Comparison of ENCODE assay signal across 7 cellular contexts in the genomic region with DNA sequence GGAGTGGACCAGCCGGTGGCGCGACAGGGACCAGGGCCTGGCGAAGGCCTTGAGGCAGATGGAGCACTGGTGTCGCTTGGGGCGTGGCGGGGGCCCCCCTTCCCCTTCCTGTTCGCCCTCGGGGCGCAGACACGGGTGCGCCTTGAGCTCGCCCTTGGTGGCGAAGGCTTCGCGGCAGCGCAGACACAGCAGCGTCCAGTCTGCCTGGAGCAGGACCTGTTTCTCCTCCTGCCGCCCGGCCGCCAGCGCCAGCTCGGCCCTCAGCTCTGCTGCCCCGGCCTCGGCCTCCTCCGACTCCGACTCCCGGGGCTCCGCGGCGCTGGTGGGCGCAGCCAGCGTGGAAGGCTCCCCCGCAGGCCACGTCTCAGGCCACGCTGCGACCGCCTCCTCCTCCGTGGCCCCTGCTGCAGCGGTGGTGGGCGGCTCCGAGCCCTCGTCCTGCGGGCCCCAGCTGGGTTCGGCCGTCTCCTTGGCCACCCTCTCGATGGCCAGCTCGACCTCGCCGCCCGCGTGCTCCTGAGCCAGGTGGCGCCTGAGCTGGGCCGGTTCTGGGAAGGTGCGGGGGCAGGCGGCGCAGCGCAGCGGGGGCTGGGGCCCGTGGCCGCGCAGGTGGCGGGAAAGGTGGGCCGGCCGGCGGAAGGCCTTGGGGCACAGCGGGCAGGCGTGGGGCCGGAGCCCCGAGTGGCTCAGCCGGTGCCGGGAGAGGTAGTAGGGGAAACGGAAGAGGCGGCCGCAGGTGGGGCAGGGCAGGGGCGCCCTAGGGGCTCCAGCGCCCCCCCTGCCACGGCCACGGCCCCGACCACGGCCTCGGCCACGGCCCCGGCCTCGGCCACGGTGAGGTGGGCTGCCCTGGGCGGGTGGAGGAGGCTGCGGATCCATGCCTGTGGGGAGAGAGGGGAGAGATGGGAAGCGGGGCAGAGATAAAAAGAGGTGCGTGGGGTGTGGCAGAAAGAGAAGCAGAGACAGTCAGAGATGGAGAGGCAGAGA. TPM values are rescaled to one million over a fixed set of nuclear protein-coding genes. Genes with fewer than 3 reads are reported as not detected.
DNase-seq lines count a peak whose midpoint lies in the region; ATAC-seq, FAIRE-seq and TF ChIP-seq lines count a peak whose summit lies in the region.
"Had no signal": no experiment of that assay in that cellular context is flagged by ENCODE, and none has a peak within 500 bp of the region (broad histone marks: within the 10 kb centered on the region; RNA-seq: fewer than 3 reads in every experiment).

No MANE protein-coding gene starts in this region.

- intact Hi-C loops in GM12878 (cut with micrococcal nuclease; ENCODE audit: unreplicated experiment) = no loop called here

- H3K4me2 ChIP-seq in GM12878 (ENCODE audit: control insufficient read depth, insufficient read depth) = peak overlapping the region; percentile 71
- peak overlapping the region; percentile 99 for H3K4me2 ChIP-seq in neural cell (ENCODE audit: low read length)

- peak overlapping the region; percentile 82 for H3K4me3 ChIP-seq in HAP-1
- H3K4me3 ChIP-seq in GM12878 = peak overlapping the region; percentile 93
- H3K4me3 ChIP-seq in neural cell (ENCODE audit: low read length) = peak overlapping the region; percentile 94

- peaks cover 5% of the 10 kb centered on the region for H3K36me3 ChIP-seq in HAP-1 (replicated peaks)
- peaks cover 0 to 5% of the 10 kb centered on the region in 2 experiments; a peak in 1 of 4 replicates for H3K36me3 ChIP-seq in GM12878 (ENCODE audit: control insufficient read depth in 2 of 2, insufficient read depth in 2 of 2, low read length in 1 of 2)
- no peaks in the 10 kb centered on the region for H3K36me3 ChIP-seq in neural cell (ENCODE audit: insufficient read depth, low read length)

- no peaks in the 10 kb centered on the region for H3F3A ChIP-seq in neural cell (ENCODE audit: insufficient read depth, low read length, poor library complexity, severe bottlenecking)

- no peak for TF ChIP-seq EP300 in GM12878 (IDR thresholded peaks at IDR 0.05; ENCODE audit: borderline replicate concordance in 1 of 2, control insufficient read depth in 1 of 2, low read depth in 2 of 2, low read length in 2 of 2)
- no peak for TF ChIP-seq EP300 in neural cell (conservative IDR thresholded peaks at IDR 0.05; ENCODE audit: poor library complexity, severe bottlenecking)

- H3K9ac ChIP-seq in GM12878 (ENCODE audit: control insufficient read depth, insufficient read depth, low read length) (no peak overlapping the region), neural cell (ENCODE audit: low read length) (peak overlapping the region; percentile 98)

- ATAC-seq in GM12878 = no peak
- ATAC-seq in GM19467 (IDR thresholded peaks at IDR 0.05; ENCODE audit: unreplicated experiment) = no peak

- no peaks in the 10 kb centered on the region for H4K20me1 ChIP-seq in GM12878 (ENCODE audit: control insufficient read depth, insufficient read depth)
- H4K20me1 ChIP-seq in neural cell (ENCODE audit: insufficient read depth) = no peaks in the 10 kb centered on the region

- no peak overlapping the region for H3K27ac ChIP-seq in GM12878 (ENCODE audit: control insufficient read depth, insufficient read depth)
- peak overlapping the region; percentile 81 for H3K27ac ChIP-seq in neural cell (ENCODE audit: low read length)

- no peak for TF ChIP-seq RAD21 in GM12878 (IDR thresholded peaks at IDR 0.05; ENCODE audit: insufficient read depth, low read depth, low read length)
- no peak for TF ChIP-seq RAD21 in neural cell (conservative IDR thresholded peaks at IDR 0.05)

- RAD21 ChIA-PET in GM12878 (lab: Charles Lee; ENCODE audit: unreplicated experiment) = no interaction called here

- TSS peak; percentile 68 for BruUV-seq in GM12878 (replicated peaks; lab: Mats Ljungman, UMichigan)

- TF ChIP-seq CTCF in GM12878 (IDR thresholded peaks at IDR 0.05 in 2 of 3, conservative IDR thresholded peaks at IDR 0.05 in 1 of 3; ENCODE audit: control insufficient read depth in 2 of 3, extremely low read depth in 1 of 3, insufficient read depth in 1 of 3, low read depth in 3 of 3, low read length in 3 of 3) (no peak), neural cell (IDR thresholded peaks at IDR 0.05; ENCODE audit: poor library complexity, severe bottlenecking) (no peak)

- SMC1A ChIA-PET in GM12878 (lab: Charles Lee; ENCODE audit: uncharacterized antibody, unreplicated experiment) = no interaction called here

- FAIRE-seq in GM12878 (lab: Jason Lieb, UNC) (no peak), GM12892 (lab: Jason Lieb, UNC) (no peak)

- 92% methylated on average over 64 of the region's 90 CpGs for WGBS in GM12878 (ENCODE audit: insufficient coverage, insufficient replicate concordance, low lambda C conversion rate, missing lambda C conversion rate)

- H3K79me2 ChIP-seq in GM12878 (ENCODE audit: control insufficient read depth, insufficient read depth, low read length) = peaks cover 11% of the 10 kb centered on the region
- peaks cover 21% of the 10 kb centered on the region for H3K79me2 ChIP-seq in neural cell (replicated peaks; ENCODE audit: insufficient read depth, low read length)

- H3K4me1 ChIP-seq in HAP-1 (no peaks in the 10 kb centered on the region), GM12878 (ENCODE audit: control insufficient read depth, insufficient read depth, low read length) (0 out of 2 replicates have a peak, but pooled peaks cover 3% of the 10 kb centered on the region)

- POLR2A ChIA-PET in GM12878 (lab: Charles Lee) = no interaction called here

- H3K9me2 ChIP-seq in neural cell (ENCODE audit: insufficient read depth, low read length) = no peaks in the 10 kb centered on the region

- in situ Hi-C loops in HAP-1 (cut with MboI; ENCODE audit: low sequenced_read_pairs) (no loop called here), GM12878 (cut with MboI) (no loop called here)

- TF ChIP-seq POLR2A in GM12878 (IDR thresholded peaks at IDR 0.05; ENCODE audit: low read depth, low read length) (no peak), GM12892 (IDR thresholded peaks at IDR 0.05; ENCODE audit: low read depth, low read length) (no peak)

- no peak overlapping the region for H2AFZ ChIP-seq in GM12878 (ENCODE audit: control insufficient read depth, low read depth, low read length)
- no peak overlapping the region for H2AFZ ChIP-seq in neural cell (ENCODE audit: low read depth, low read length)

- no peak for DNase-seq in HAP-1 (ENCODE audit: low spot score in 2 of 2)
- no peak for DNase-seq in GM12878 (ENCODE audit: low read depth, low spot score)
- DNase-seq in NCI-H510A (lab: John Stamatoyannopoulos, UW) = no peak
- DNase-seq in GM12892 (ENCODE audit: insufficient read length) = no peak
- DNase-seq: cerebellar nuclear complex had no signal

- H3K27me3 ChIP-seq in HAP-1 (ENCODE audit: low read depth) (no peaks in the 10 kb centered on the region), GM12878 (replicated peaks in 1 of 2; ENCODE audit: control insufficient read depth in 2 of 2, insufficient read depth in 2 of 2, low read length in 1 of 2) (no peaks in the 10 kb centered on the region), neural cell (ENCODE audit: insufficient read depth, low read depth, low read length) (no peaks in the 10 kb centered on the region)

- no peaks in the 10 kb centered on the region for H3K9me3 ChIP-seq in HAP-1
- no peaks in the 10 kb centered on the region for H3K9me3 ChIP-seq in GM12878 (replicated peaks; ENCODE audit: control insufficient read depth, insufficient read depth, low read length)
- H3K9me3 ChIP-seq in neural cell (ENCODE audit: low read length) = no peaks in the 10 kb centered on the region

- CTCF ChIA-PET in GM12878 (lab: Yijun Ruan, JAX) = no interaction called here

RNA-seq across cellular contexts. Expression of a gene that starts 1.6 kb away (rescaled TPM):
- total RNA-seq in GM12878 (2013; cell fraction: nucleolus; rRNA removed) = 6.3 and 8.5 TPM in 2 replicates
- total RNA-seq in GM12878 (2014; rRNA removed) (2.0 and 2.5 TPM in 2 replicates), GM12878 (2014; rRNA removed; fragmentation: Illumina TruSeq; extraction: Trizol) (1.2 and 1.4 TPM in 2 replicates), GM12878 (2021) (10.6 and 11.7 TPM in 2 replicates)
- polyA plus RNA-seq in GM12878 (2011; ENCODE audit: low read depth) = 0.52 TPM
- polyA plus RNA-seq in GM12878 (2011; rRNA removed) (1.1 and 1.6 TPM in 2 replicates), GM12878 (2014; fragmentation: Illumina TruSeq; extraction: Trizol) (2.0 and 2.6 TPM in 2 replicates), GM12878 (2014; fragmentation: Nextera tagmentation; extraction: Ambion mirVana) (under 1 TPM; 0.11 to 0.35 TPM), GM12878 (2014; rRNA removed) (5.2 and 7.5 TPM in 2 replicates), GM12878 (2016; fragmentation: Nextera tagmentation; extraction: Ambion mirVana) (1 to 10 TPM in 1 of 2 experiments, under 1 TPM in 1; 0.43 to 1.5 TPM), neural cell (7.4 and 10.8 TPM in 2 replicates)
- polyA plus RNA-seq in GM12878 (2011; cell fraction: cytosol; rRNA removed) = 1.1 and 1.3 TPM in 2 replicates
- 15.2 and 37.1 TPM in 2 replicates for polyA plus RNA-seq in GM12878 (2011; cell fraction: nucleus; rRNA removed)
- 7.8 and 9.0 TPM in 2 replicates for polyA plus RNA-seq in GM12878 (2012)
- 1.8 and 3.7 TPM in 2 replicates for polyA minus RNA-seq in GM12878 (2011; rRNA and poly(A)+ RNA removed)
- polyA minus RNA-seq in GM12878 (2011; cell fraction: cytosol; rRNA and poly(A)+ RNA removed) = 2.8 and 4.0 TPM in 2 replicates
- 1.8 and 11.5 TPM in 2 replicates for polyA minus RNA-seq in GM12878 (2011; cell fraction: nucleus; rRNA and poly(A)+ RNA removed)
- polyA minus RNA-seq in neural cell = 9.8 and 12.4 TPM in 2 replicates
- 1.5 TPM for polyA plus RNA-seq in GM12892 (2012; ENCODE audit: missing spikeins)

RNA-seq across cellular contexts. Expression of a gene that starts 20.3 kb away (rescaled TPM):
- total RNA-seq in GM12878 (2013; cell fraction: nucleolus; rRNA removed) = 3.4 and 3.8 TPM in 2 replicates
- 4.6 and 5.0 TPM in 2 replicates for total RNA-seq in GM12878 (2014; rRNA removed)
- 2.1 and 3.0 TPM in 2 replicates for total RNA-seq in GM12878 (2014; rRNA removed; fragmentation: Illumina TruSeq; extraction: Trizol)
- total RNA-seq in GM12878 (2021) = 14.6 and 16.8 TPM in 2 replicates
- polyA plus RNA-seq in GM12878 (2011; ENCODE audit: low read depth) = 3.8 TPM
- 2.9 and 4.5 TPM in 2 replicates for polyA plus RNA-seq in GM12878 (2011; rRNA removed)
- 4.9 and 5.3 TPM in 2 replicates for polyA plus RNA-seq in GM12878 (2011; cell fraction: cytosol; rRNA removed)
- 7.8 and 9.2 TPM in 2 replicates for polyA plus RNA-seq in GM12878 (2011; cell fraction: nucleus; rRNA removed)
- polyA plus RNA-seq in GM12878 (2012) = 9.1 and 9.2 TPM in 2 replicates
- 7.0 TPM in 2 replicates for polyA plus RNA-seq in GM12878 (2014; fragmentation: Illumina TruSeq; extraction: Trizol)
- 1 to 10 TPM in 1 of 2 experiments, under 1 TPM in 1; 0.60 to 1.5 TPM for polyA plus RNA-seq in GM12878 (2014; fragmentation: Nextera tagmentation; extraction: Ambion mirVana)
- polyA plus RNA-seq in GM12878 (2014; rRNA removed) = 8.0 and 9.8 TPM in 2 replicates
- polyA plus RNA-seq in GM12878 (2016; fragmentation: Nextera tagmentation; extraction: Ambion mirVana) = 1 to 10 TPM; 1.4 to 3.9 TPM
- 1.5 and 2.9 TPM in 2 replicates for polyA minus RNA-seq in GM12878 (2011; rRNA and poly(A)+ RNA removed)
- 2.9 and 3.2 TPM in 2 replicates for polyA minus RNA-seq in GM12878 (2011; cell fraction: cytosol; rRNA and poly(A)+ RNA removed)
- polyA minus RNA-seq in GM12878 (2011; cell fraction: nucleus; rRNA and poly(A)+ RNA removed) = 1.5 and 3.6 TPM in 2 replicates
- 5.1 and 7.4 TPM in 2 replicates for polyA plus RNA-seq in neural cell
- polyA minus RNA-seq in neural cell = 9.4 and 12.7 TPM in 2 replicates
- 2.5 TPM for polyA plus RNA-seq in GM12892 (2012; ENCODE audit: missing spikeins)

RNA-seq across cellular contexts. Expression of a gene that starts 21.0 kb away (rescaled TPM):
- total RNA-seq in GM12878 (2013; cell fraction: nucleolus; rRNA removed) = 10.3 and 13.5 TPM in 2 replicates
- total RNA-seq in GM12878 (2014; rRNA removed) (15.6 and 18.6 TPM in 2 replicates), GM12878 (2014; rRNA removed; fragmentation: Illumina TruSeq; extraction: Trizol) (3.7 and 3.8 TPM in 2 replicates), GM12878 (2021) (14.7 and 17.2 TPM in 2 replicates)
- 1.4 TPM for polyA plus RNA-seq in GM12878 (2011; ENCODE audit: low read depth)
- polyA plus RNA-seq in GM12878 (2011; rRNA removed) (1.5 and 3.7 TPM in 2 replicates), GM12878 (2014; fragmentation: Illumina TruSeq; extraction: Trizol) (1.1 TPM in 1 of 2 replicates, not detected in the other), GM12878 (2014; fragmentation: Nextera tagmentation; extraction: Ambion mirVana) (under 1 TPM in 1 of 2 experiments, not detected in 1; 0.47 TPM), GM12878 (2014; rRNA removed) (13.9 and 15.0 TPM in 2 replicates), GM12878 (2016; fragmentation: Nextera tagmentation; extraction: Ambion mirVana) (10 to 100 TPM; 12.4 to 12.8 TPM), neural cell (3.2 and 3.9 TPM in 2 replicates)
- 7.5 and 14.6 TPM in 2 replicates for polyA plus RNA-seq in GM12878 (2011; cell fraction: cytosol; rRNA removed)
- polyA plus RNA-seq in GM12878 (2011; cell fraction: nucleus; rRNA removed) = 17.2 and 20.1 TPM in 2 replicates
- 7.8 and 10.7 TPM in 2 replicates for polyA plus RNA-seq in GM12878 (2012)
- polyA minus RNA-seq in GM12878 (2011; rRNA and poly(A)+ RNA removed) = 1.1 and 3.7 TPM in 2 replicates
- polyA minus RNA-seq in GM12878 (2011; cell fraction: cytosol; rRNA and poly(A)+ RNA removed) = 4.4 and 6.4 TPM in 2 replicates
- 4.2 and 6.7 TPM in 2 replicates for polyA minus RNA-seq in GM12878 (2011; cell fraction: nucleus; rRNA and poly(A)+ RNA removed)
- polyA minus RNA-seq in neural cell = 2.9 and 5.1 TPM in 2 replicates
- 1.8 TPM for polyA plus RNA-seq in GM12892 (2012; ENCODE audit: missing spikeins)

RNA-seq across cellular contexts. Expression of a gene that starts 26.4 kb away (rescaled TPM):
- total RNA-seq in GM12878 (2013; cell fraction: nucleolus; rRNA removed) = 9.9 and 10.4 TPM in 2 replicates
- total RNA-seq in GM12878 (2014; rRNA removed) (0.96 and 1.1 TPM in 2 replicates), GM12878 (2014; rRNA removed; fragmentation: Illumina TruSeq; extraction: Trizol) (0.78 and 0.85 TPM in 2 replicates), GM12878 (2021) (17.8 and 18.3 TPM in 2 replicates)
- 0.83 TPM for polyA plus RNA-seq in GM12878 (2011; ENCODE audit: low read depth)
- polyA plus RNA-seq in GM12878 (2011; rRNA removed) (0.49 and 1.5 TPM in 2 replicates), GM12878 (2014; fragmentation: Illumina TruSeq; extraction: Trizol) (0.24 and 1.2 TPM in 2 replicates), GM12878 (2014; fragmentation: Nextera tagmentation; extraction: Ambion mirVana) (under 1 TPM; 0.02 to 0.05 TPM), GM12878 (2014; rRNA removed) (7.6 and 9.8 TPM in 2 replicates), GM12878 (2016; fragmentation: Nextera tagmentation; extraction: Ambion mirVana) (under 1 TPM; 0.13 to 0.37 TPM), neural cell (1.7 and 2.1 TPM in 2 replicates)
- 2.0 and 3.3 TPM in 2 replicates for polyA plus RNA-seq in GM12878 (2011; cell fraction: cytosol; rRNA removed)
- polyA plus RNA-seq in GM12878 (2011; cell fraction: nucleus; rRNA removed) = 7.5 and 10.9 TPM in 2 replicates
- 6.5 and 7.1 TPM in 2 replicates for polyA plus RNA-seq in GM12878 (2012)
- polyA minus RNA-seq in GM12878 (2011; rRNA and poly(A)+ RNA removed) = 0.51 and 1.1 TPM in 2 replicates
- polyA minus RNA-seq in GM12878 (2011; cell fraction: cytosol; rRNA and poly(A)+ RNA removed) = 2.9 and 4.3 TPM in 2 replicates
- polyA minus RNA-seq in GM12878 (2011; cell fraction: nucleus; rRNA and poly(A)+ RNA removed) = 1.6 and 3.6 TPM in 2 replicates
- polyA minus RNA-seq in neural cell = 3.4 and 4.3 TPM in 2 replicates
- polyA plus RNA-seq in GM12892 (2012; ENCODE audit: missing spikeins) = 1.7 TPM

RNA-seq across cellular contexts. Expression of a gene that starts 33.7 kb away (rescaled TPM):
- total RNA-seq in GM12878 (2013; cell fraction: nucleolus; rRNA removed) = not detected in 2 replicates
- not detected in 2 replicates for total RNA-seq in GM12878 (2014; rRNA removed)
- total RNA-seq in GM12878 (2014; rRNA removed; fragmentation: Illumina TruSeq; extraction: Trizol) = not detected in 2 replicates
- not detected in 2 replicates for total RNA-seq in GM12878 (2021)
- polyA plus RNA-seq in GM12878 (2011; ENCODE audit: low read depth) = not detected
- polyA plus RNA-seq in GM12878 (2011; rRNA removed) = not detected in 2 replicates
- polyA plus RNA-seq in GM12878 (2011; cell fraction: cytosol; rRNA removed) = not detected in 2 replicates
- not detected in 2 replicates for polyA plus RNA-seq in GM12878 (2011; cell fraction: nucleus; rRNA removed)
- polyA plus RNA-seq in GM12878 (2012) = not detected in 2 replicates
- not detected in 2 replicates for polyA plus RNA-seq in GM12878 (2014; fragmentation: Illumina TruSeq; extraction: Trizol)
- not detected for polyA plus RNA-seq in GM12878 (2014; fragmentation: Nextera tagmentation; extraction: Ambion mirVana)
- not detected in 2 replicates for polyA plus RNA-seq in GM12878 (2014; rRNA removed)
- not detected for polyA plus RNA-seq in GM12878 (2016; fragmentation: Nextera tagmentation; extraction: Ambion mirVana)
- not detected in 2 replicates for polyA minus RNA-seq in GM12878 (2011; rRNA and poly(A)+ RNA removed)
- polyA minus RNA-seq in GM12878 (2011; cell fraction: cytosol; rRNA and poly(A)+ RNA removed) = 0.73 TPM in 1 of 2 replicates, not detected in the other
- polyA minus RNA-seq in GM12878 (2011; cell fraction: nucleus; rRNA and poly(A)+ RNA removed) = not detected in 2 replicates
- polyA plus RNA-seq in neural cell = not detected in 2 replicates
- polyA minus RNA-seq in neural cell = not detected in 2 replicates
- polyA plus RNA-seq in GM12892 (2012; ENCODE audit: missing spikeins) = not detected
